ENCODE assay signal across 7 cellular contexts in the genomic region with DNA sequence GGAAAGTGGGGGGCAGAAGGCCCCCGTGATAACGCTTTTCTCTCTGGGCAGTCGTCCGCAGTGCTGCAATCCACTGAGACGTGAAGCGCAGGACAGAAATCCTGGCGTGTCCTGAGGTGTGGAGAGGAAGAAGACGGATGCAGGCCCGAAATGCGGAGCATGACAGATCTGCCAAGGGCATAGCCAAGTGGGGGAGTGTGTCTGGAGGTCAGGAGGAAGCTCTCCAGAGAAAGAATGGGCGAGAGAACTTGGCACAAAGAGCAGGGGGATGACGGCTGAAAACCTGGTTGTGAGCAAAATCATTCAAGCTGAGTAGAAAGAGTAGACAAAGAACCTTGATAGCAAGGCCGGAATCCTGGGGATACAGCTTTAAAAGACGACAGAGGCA. TPM values are rescaled to one million over a fixed set of nuclear protein-coding genes. Genes with fewer than 3 reads are reported as not detected.
"Had no signal": no experiment of that assay in that cellular context is flagged by ENCODE, and none has a peak within 500 bp of the region (broad histone marks: within the 10 kb centered on the region; RNA-seq: fewer than 3 reads in every experiment).

No MANE protein-coding gene starts in this region.

- H2AFZ ChIP-seq: GM23248 had no signal

- H3K9me3 Mint-ChIP-seq: H9 had no signal

- H3K4me1 Mint-ChIP-seq: H9 had no signal

- H3K27ac ChIP-seq: GM23248 had no signal

- DNase-seq: GM23248, H9, HCEC 1CT, IMR-90, KG1 had no signal

- H3K4me3 ChIP-seq: GM23248, K562 had no signal

- H3K27ac Mint-ChIP-seq: H9 had no signal

- ATAC-seq: K562 had no signal

- H3K4me3 Mint-ChIP-seq: H9 had no signal

RNA-seq across cellular contexts. Expression of a gene that starts 23.7 kb away (rescaled TPM):
- total RNA-seq: GM23248, H9, HT-29, IMR-90, K562 had no signal
- polyA plus RNA-seq: GM23248, IMR-90, K562 had no signal
